Comparison of ENCODE assay signal across 14 cellular contexts in the genomic region with DNA sequence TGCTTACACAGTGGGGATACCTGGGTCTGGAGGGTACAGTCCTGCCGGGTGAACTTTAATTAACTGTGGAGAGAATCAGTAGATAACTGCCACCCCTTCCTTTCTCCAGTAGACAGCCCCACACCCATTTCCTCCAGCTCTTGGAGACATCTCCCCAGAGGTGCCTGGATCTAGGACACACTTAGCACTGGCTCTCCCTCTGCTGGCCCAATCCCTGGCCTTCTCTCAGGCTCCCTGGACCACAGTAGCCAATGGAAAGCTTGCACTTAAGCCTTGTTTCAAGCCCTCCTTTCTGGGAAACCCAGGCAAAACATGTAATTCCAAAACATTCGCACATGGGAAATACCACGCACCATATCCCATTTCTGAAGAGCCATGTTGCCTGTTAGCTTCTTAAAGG.
DNase-seq lines count a peak whose midpoint lies in the region; ATAC-seq and TF ChIP-seq lines count a peak whose summit lies in the region.
"Had no signal": no experiment of that assay in that cellular context is flagged by ENCODE, and none has a peak within 500 bp of the region (broad histone marks: within the 10 kb centered on the region; RNA-seq: fewer than 3 reads in every experiment).

No MANE protein-coding gene starts in this region.

- H3K4me2 ChIP-seq in neuronal stem cell (ENCODE audit: insufficient read depth, low read length, poor library complexity, severe bottlenecking) = no peak overlapping the region
- H3K4me2 ChIP-seq: KMS-11 had no signal

- TF ChIP-seq CTCF in heart right ventricle (IDR thresholded peaks at IDR 0.05) = no peak
- no peak for TF ChIP-seq CTCF in nephron progenitor cell (IDR thresholded peaks at IDR 0.05)

- H3K9ac ChIP-seq in adipocyte (ENCODE audit: low read length) = peak overlapping the region; percentile 45
- H3K9ac ChIP-seq in neuronal stem cell (ENCODE audit: low read depth, low read length, poor library complexity) = no peak overlapping the region
- H3K9ac ChIP-seq: KMS-11 had no signal

- no peak overlapping the region for H3K18ac ChIP-seq in neuronal stem cell (ENCODE audit: low read length)

- H3K27ac ChIP-seq in heart right ventricle (peak overlapping the region in 3 of 10 donors; percentile 27 to 39 (median 29)), aorta (ENCODE audit: low read depth in 1 of 2, low read length in 2 of 2) (peak overlapping the region in 1 of 2 donors; percentile 55), SJCRH30 (no peak overlapping the region), neuronal stem cell (replicated peaks; ENCODE audit: low read length) (no peak overlapping the region)
- H3K27ac ChIP-seq: KMS-11 had no signal

- peaks cover 5% of the 10 kb centered on the region for H3K36me3 Mint-ChIP-seq in nephron progenitor cell (ENCODE audit: low read depth)

- no peak overlapping the region for H4K8ac ChIP-seq in neuronal stem cell (ENCODE audit: low read depth, low read length)

- H3K14ac ChIP-seq in neuronal stem cell (ENCODE audit: low read length) = no peak overlapping the region

- H3K4me3 ChIP-seq in adipocyte (ENCODE audit: low read length) = no peak overlapping the region
- H3K4me3 ChIP-seq in heart right ventricle = no peak overlapping the region
- H3K4me3 ChIP-seq in aorta (ENCODE audit: low read length in 2 of 2) = no peak overlapping the region
- H3K4me3 ChIP-seq in SJCRH30 = no peak overlapping the region
- no peak overlapping the region for H3K4me3 ChIP-seq in neuronal stem cell (ENCODE audit: low read length in 2 of 2)
- H3K4me3 ChIP-seq: HAP-1 had no signal

- H3K79me1 ChIP-seq in neuronal stem cell (ENCODE audit: low read depth, low read length) = no peaks in the 10 kb centered on the region

- intact Hi-C loops in heart right ventricle (cut with DNase I) (loop anchor here in 1 of 10 donors (10.0 kb wide), 1 partner anchor 208 kb away; no protein-coding TSS in a partner anchor), aorta (cut with DNase I) (loop anchor here in 1 of 2 donors (5.0 kb wide), 1 partner anchor 49 kb away; no protein-coding TSS in a partner anchor)

- H2BK12ac ChIP-seq in neuronal stem cell (ENCODE audit: low read length) = no peak overlapping the region

- DNase-seq in adipocyte (ENCODE audit: low read depth) (no peak), heart right ventricle (peak; percentile 13 to 20), nephron progenitor cell (no peak), aorta (no peak), SJCRH30 (no peak), neuronal stem cell (ENCODE audit: low spot score) (no peak), NCI-H2081 treated with DMSO at 0.1 percent for 48 hours (lab: John Stamatoyannopoulos, UW) (no peak)
- DNase-seq: Caco-2, EL, NCI-H1105, NCI-H1694 treated with DMSO at 0.1 percent for 48 hours, NCI-H526 treated with DMSO at 0.1 percent for 48 hours had no signal

- 60 to 62% methylated on average over 3 of the region's 3 CpGs for WGBS in heart right ventricle, 2 donors
- 75 to 91% methylated on average over 3 of the region's 3 CpGs for WGBS in aorta, 2 donors
- WGBS in neuronal stem cell (ENCODE audit: extremely low coverage in 2 of 2, insufficient read length in 2 of 2, insufficient replicate concordance in 1 of 2), 2 donors = no CpG with 5 or more reads among the region's 3 CpGs

- no peak overlapping the region for H3K4ac ChIP-seq in neuronal stem cell (ENCODE audit: low read length)

- H2AFZ ChIP-seq in neuronal stem cell (ENCODE audit: low read length) = no peak overlapping the region

- H3K23ac ChIP-seq in neuronal stem cell (ENCODE audit: low read depth, low read length, poor library complexity) = no peak overlapping the region

- no peak overlapping the region for H3K4me3 Mint-ChIP-seq in nephron progenitor cell

- no peak overlapping the region for H4K91ac ChIP-seq in neuronal stem cell (ENCODE audit: low read depth, low read length, poor library complexity)

- ATAC-seq in heart right ventricle (peak in 7 of 8 donors; percentile 33 to 83 (median 64)), aorta (ENCODE audit: low FRiP score) (peak; percentile 19)

- H3K9me3 ChIP-seq in adipocyte (ENCODE audit: control insufficient read depth, low read length) (no peaks in the 10 kb centered on the region), heart right ventricle (peaks cover 0 to 5% (median 0%) of the 10 kb centered on the region in 11 donors), aorta (ENCODE audit: control insufficient read depth, low read length) (no peaks in the 10 kb centered on the region), SJCRH30 (replicated peaks) (peaks cover 4% of the 10 kb centered on the region; the same call in 1 of the 2 replicates), neuronal stem cell (replicated peaks in 1 of 2; ENCODE audit: control insufficient read depth in 2 of 2, insufficient read depth in 1 of 2, low read depth in 1 of 2, low read length in 2 of 2) (no peaks in the 10 kb centered on the region)
- H3K9me3 ChIP-seq: Caco-2, HAP-1 had no signal

- H3K36me3 ChIP-seq in adipocyte (ENCODE audit: control insufficient read depth, insufficient read depth, low read length, severe bottlenecking) (no peaks in the 10 kb centered on the region), heart right ventricle (no peaks in the 10 kb centered on the region), aorta (ENCODE audit: control insufficient read depth in 1 of 2, insufficient read depth in 2 of 2, low read length in 1 of 2) (no peaks in the 10 kb centered on the region), SJCRH30 (no peaks in the 10 kb centered on the region), neuronal stem cell (replicated peaks in 1 of 2; ENCODE audit: control insufficient read depth in 2 of 2, insufficient read depth in 2 of 2, low read length in 2 of 2) (no peaks in the 10 kb centered on the region)
- H3K36me3 ChIP-seq: HAP-1 had no signal

- H2AK5ac ChIP-seq in neuronal stem cell (ENCODE audit: low read depth, low read length) = no peak overlapping the region

- H3K27me3 ChIP-seq in adipocyte (replicated peaks; ENCODE audit: control insufficient read depth, insufficient read depth, low read length) (no peaks in the 10 kb centered on the region), heart right ventricle (no peaks in the 10 kb centered on the region), aorta (ENCODE audit: control insufficient read depth in 1 of 2, insufficient read depth in 2 of 2, low read length in 1 of 2) (no peaks in the 10 kb centered on the region), SJCRH30 (no peaks in the 10 kb centered on the region), neuronal stem cell (ENCODE audit: control insufficient read depth in 3 of 3, insufficient read depth in 3 of 3, low read depth in 1 of 3, low read length in 3 of 3) (no peaks in the 10 kb centered on the region)

- H3K27me3 Mint-ChIP-seq in nephron progenitor cell (ENCODE audit: low read depth, poor library complexity) = peaks cover 3% of the 10 kb centered on the region

- peaks cover 15% of the 10 kb centered on the region for H3K4me1 Mint-ChIP-seq in nephron progenitor cell

- H2BK120ac ChIP-seq in neuronal stem cell (ENCODE audit: low read depth, low read length) = no peak overlapping the region

- H3K4me1 ChIP-seq in adipocyte (ENCODE audit: control insufficient read depth, insufficient read depth, low read length) = peaks cover 38% of the 10 kb centered on the region
- peaks cover 0 to 41% (median 23%) of the 10 kb centered on the region in 9 donors for H3K4me1 ChIP-seq in heart right ventricle
- H3K4me1 ChIP-seq in aorta (ENCODE audit: control insufficient read depth in 1 of 2, insufficient read depth in 2 of 2, low read length in 2 of 2) = peaks cover 6% of the 10 kb centered on the region in 2 donors
- no peaks in the 10 kb centered on the region for H3K4me1 ChIP-seq in SJCRH30
- no peaks in the 10 kb centered on the region for H3K4me1 ChIP-seq in neuronal stem cell (ENCODE audit: control insufficient read depth in 2 of 2, insufficient read depth in 1 of 2, low read depth in 1 of 2, low read length in 2 of 2)
- H3K4me1 ChIP-seq: Caco-2, HAP-1 had no signal

- no peak overlapping the region for H2BK5ac ChIP-seq in neuronal stem cell (ENCODE audit: low read length)

- peaks cover 6% of the 10 kb centered on the region for H3K9me3 Mint-ChIP-seq in nephron progenitor cell

- no peak overlapping the region for H2BK15ac ChIP-seq in neuronal stem cell (ENCODE audit: low read length)

- peak overlapping the region; percentile 61 for H3K27ac Mint-ChIP-seq in nephron progenitor cell

Comparison
In these comparisons a context has a peak if more than half of its experiments do, and no peak if none do; other contexts are left out.
1. DNase-seq: peak in heart right ventricle (2 of 2); none in adipocyte (single experiment), nephron progenitor cell (single experiment), aorta (0 of 2), SJCRH30 (0 of 2), neuronal stem cell (single experiment) and NCI-H2081 treated with DMSO at 0.1 percent for 48 hours (single experiment).